17 cellular contexts compared by ENCODE assay signal in genomic region chr5:157747766-157748700, GRCh38. TPM values are rescaled to one million over a fixed set of nuclear protein-coding genes. Genes with fewer than 3 reads are reported as not detected.
DNase-seq lines count a peak whose midpoint lies in the region; ATAC-seq, FAIRE-seq and TF ChIP-seq lines count a peak whose summit lies in the region.
"Had no signal": no experiment of that assay in that cellular context is flagged by ENCODE, and none has a peak within 500 bp of the region (broad histone marks: within the 10 kb centered on the region; RNA-seq: fewer than 3 reads in every experiment).

No MANE protein-coding gene starts in this region.

- peaks cover 22 to 26% of the 10 kb centered on the region in 2 experiments; a peak in 4 of 5 replicates for H3K4me1 ChIP-seq in K562 (replicated peaks in 1 of 2; ENCODE audit: control insufficient read depth in 2 of 2, insufficient read depth in 2 of 2, low read length in 2 of 2)
- H3K4me1 ChIP-seq in osteoblast (ENCODE audit: insufficient read depth, low read length): peaks cover 40% of the 10 kb centered on the region
- H3K4me1 ChIP-seq in HAP-1: peaks cover 14% of the 10 kb centered on the region

- H3K27me3 ChIP-seq in K562 (ENCODE audit: control insufficient read depth in 2 of 2, insufficient read depth in 2 of 2, low read length in 2 of 2) (no peaks in the 10 kb centered on the region), osteoblast (ENCODE audit: insufficient read depth, low read length) (no peaks in the 10 kb centered on the region), HAP-1 (ENCODE audit: low read depth) (no peaks in the 10 kb centered on the region; the same call in 1 of the 2 replicates)
- H3K27me3 ChIP-seq: Peyer's patch, transverse colon had no signal

- CTCF ChIA-PET in K562 (lab: Yijun Ruan, JAX; ENCODE audit: low intra/inter-chr PET ratio): no interaction called here

- no TSS peak for BruUV-seq in K562 (replicated peaks; lab: Mats Ljungman, UMichigan)

- no peak for TF ChIP-seq CTCF in K562 (IDR thresholded peaks at IDR 0.05 in 2 of 3, conservative IDR thresholded peaks at IDR 0.05 in 1 of 3; ENCODE audit: insufficient read depth in 2 of 3, low read depth in 1 of 3, low read length in 3 of 3)
- TF ChIP-seq CTCF in osteoblast (IDR thresholded peaks at IDR 0.05; ENCODE audit: extremely low read depth, low read depth, low read length): no peak
- TF ChIP-seq CTCF in GM10266 (IDR thresholded peaks at IDR 0.05; ENCODE audit: control insufficient read depth, insufficient read depth, low read depth, missing control alignments): no peak

- peaks cover 8% of the 10 kb centered on the region; the same call in 1 of the 3 replicates for H3K36me3 ChIP-seq in K562 (ENCODE audit: control insufficient read depth, insufficient read depth, low read length)
- peaks cover 5% of the 10 kb centered on the region for H3K36me3 ChIP-seq in osteoblast (ENCODE audit: insufficient read depth, low read length)
- H3K36me3 ChIP-seq in HAP-1 (replicated peaks): peaks cover 12% of the 10 kb centered on the region

- no peak for TF ChIP-seq RAD21 in K562 (CRISPR knock-in tag; conservative IDR thresholded peaks at IDR 0.05 in 1 of 2, IDR thresholded peaks at IDR 0.05 in 1 of 2)

- DNase-seq in activated CD4-positive, CD25-positive, alpha-beta regulatory T cell (lab: John Stamatoyannopoulos, UW): no peak
- DNase-seq in NCI-H69 (lab: John Stamatoyannopoulos, UW) (peak; percentile 60), K562 (ENCODE audit: extremely low read depth in 1 of 4, low spot score in 3 of 4) (no peak), osteoblast (ENCODE audit: insufficient read length, low spot score, missing footprints) (no peak), NCI-H2227 treated with DMSO at 0.1 percent for 48 hours (lab: John Stamatoyannopoulos, UW) (no peak), HAP-1 (ENCODE audit: low spot score in 2 of 2) (no peak), GM10266 (ENCODE audit: extremely low spot score) (no peak)
- DNase-seq: DMS79, NCI-H2029 treated with DMSO at 0.1 percent for 48 hours, NCI-H748 treated with DMSO at 0.1 percent for 48 hours, Peyer's patch, SW 1271, transverse colon, WERI-Rb-1 had no signal

- no peaks in the 10 kb centered on the region for H3K9me1 ChIP-seq in K562 (ENCODE audit: control insufficient read depth, insufficient read depth, low read length)

- ATAC-seq in activated CD4-positive, CD25-positive, alpha-beta regulatory T cell treated with anti-CD3 and anti-CD28 coated beads, Interleukin-2, amount 50 U/mL, for 24 hours: peak; percentile 18 to 24
- ATAC-seq in K562: no peak

- TF ChIP-seq EP300 in K562 (IDR thresholded peaks at IDR 0.05; ENCODE audit: low read length): no peak

- H3K4me2 ChIP-seq in K562 (ENCODE audit: insufficient read depth, low read length): no peak overlapping the region
- H3K4me2 ChIP-seq in osteoblast (ENCODE audit: insufficient read depth, low read length): peak overlapping the region; percentile 42

- POLR2A ChIA-PET in K562 (lab: Yijun Ruan, JAX): no interaction called here

- in situ Hi-C loops in K562 (cut with MboI): no loop called here
- in situ Hi-C loops in HAP-1 (cut with MboI; ENCODE audit: low sequenced_read_pairs): no loop called here

- H3K27ac ChIP-seq in K562 (ENCODE audit: extremely low read depth, low read depth, low read length): no peak overlapping the region
- peak overlapping the region; percentile 91 for H3K27ac ChIP-seq in osteoblast (ENCODE audit: low read depth, low read length)
- H3K27ac ChIP-seq: 22Rv1, Peyer's patch, transverse colon, WERI-Rb-1 had no signal

- H3K79me2 ChIP-seq in K562 (ENCODE audit: control insufficient read depth, insufficient read depth, low read length): peaks cover 13% of the 10 kb centered on the region; the same call in 1 of the 3 replicates
- peaks cover 46% of the 10 kb centered on the region for H3K79me2 ChIP-seq in osteoblast (ENCODE audit: insufficient read depth, low read length)

- 71% methylated on average over 8 of the region's 8 CpGs for WGBS in K562 (ENCODE audit: insufficient coverage, low coverage, missing lambda C conversion rate)

- H3K4me3 ChIP-seq in K562: no peak overlapping the region
- no peak overlapping the region for H3K4me3 ChIP-seq in osteoblast (ENCODE audit: insufficient read depth, low read length)
- no peak overlapping the region for H3K4me3 ChIP-seq in HAP-1
- H3K4me3 ChIP-seq: Peyer's patch, transverse colon had no signal

- H3K9me3 ChIP-seq in K562 (replicated peaks; ENCODE audit: control insufficient read depth, insufficient read depth, low read depth, low read length): no peaks in the 10 kb centered on the region
- no peaks in the 10 kb centered on the region for H3K9me3 ChIP-seq in osteoblast (ENCODE audit: low read depth, low read length)
- H3K9me3 ChIP-seq in HAP-1: no peaks in the 10 kb centered on the region
- H3K9me3 ChIP-seq: Peyer's patch, transverse colon had no signal

- H3K9ac ChIP-seq in K562 (ENCODE audit: insufficient read depth in 1 of 2, low read depth in 2 of 2, low read length in 2 of 2): no peak overlapping the region

- intact Hi-C loops in K562 (cut with micrococcal nuclease): loop anchor here (10.0 kb wide), 2 partner anchors 603 to 1357 kb away; partner anchors contain the start of gene MED7

- peak; percentile 15 for FAIRE-seq in K562 (lab: Jason Lieb, UNC)
- FAIRE-seq: colon had no signal

- no peak for TF ChIP-seq POLR2A in K562 (conservative IDR thresholded peaks at IDR 0.05)

- H4K20me1 ChIP-seq in K562 (replicated peaks; ENCODE audit: control insufficient read depth, insufficient read depth, low read length): no peaks in the 10 kb centered on the region
- no peaks in the 10 kb centered on the region for H4K20me1 ChIP-seq in osteoblast (ENCODE audit: insufficient read depth, low read length)

- H2AFZ ChIP-seq in K562 (ENCODE audit: low read depth, low read length): no peak overlapping the region
- peak overlapping the region; percentile 59 for H2AFZ ChIP-seq in osteoblast (ENCODE audit: low read length)

TF ChIP-seq in K562, 482 proteins besides CTCF, POLR2A, EP300 and RAD21 (continues in another document):
- TF ChIP-seq MIER1 (IDR thresholded peaks at IDR 0.05; ENCODE audit: low read depth) (no peak), SRSF3 (IDR thresholded peaks at IDR 0.05; ENCODE audit: insufficient read depth, low read length) (no peak), PTRF (tag; IDR thresholded peaks at IDR 0.05) (0 out of 2 replicates have a peak, but pooled peaks have one; percentile 15), POLR3A (IDR thresholded peaks at IDR 0.05; ENCODE audit: borderline replicate concordance, extremely low read depth, insufficient read depth, insufficient read length) (no peak)
- TF ChIP-seq, protein P1, sequence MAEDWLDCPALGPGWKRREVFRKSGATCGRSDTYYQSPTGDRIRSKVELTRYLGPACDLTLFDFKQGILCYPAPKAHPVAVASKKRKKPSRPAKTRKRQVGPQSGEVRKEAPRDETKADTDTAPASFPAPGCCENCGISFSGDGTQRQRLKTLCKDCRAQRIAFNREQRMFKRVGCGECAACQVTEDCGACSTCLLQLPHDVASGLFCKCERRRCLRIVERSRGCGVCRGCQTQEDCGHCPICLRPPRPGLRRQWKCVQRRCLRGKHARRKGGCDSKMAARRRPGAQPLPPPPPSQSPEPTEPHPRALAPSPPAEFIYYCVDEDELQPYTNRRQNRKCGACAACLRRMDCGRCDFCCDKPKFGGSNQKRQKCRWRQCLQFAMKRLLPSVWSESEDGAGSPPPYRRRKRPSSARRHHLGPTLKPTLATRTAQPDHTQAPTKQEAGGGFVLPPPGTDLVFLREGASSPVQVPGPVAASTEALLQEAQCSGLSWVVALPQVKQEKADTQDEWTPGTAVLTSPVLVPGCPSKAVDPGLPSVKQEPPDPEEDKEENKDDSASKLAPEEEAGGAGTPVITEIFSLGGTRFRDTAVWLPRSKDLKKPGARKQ (CRISPR knock-in tag; IDR thresholded peaks at IDR 0.05): no peak

RNA-seq across cellular contexts. Expression of gene LSM11, which starts 4.5 kb away (rescaled TPM):
- total RNA-seq in K562 (2011; cell fraction: chromatin; rRNA removed; ENCODE audit: low replicate concordance): 4.0 and 5.9 TPM in 2 replicates
- 3.3 and 3.8 TPM in 2 replicates for total RNA-seq in K562 (2011; cell fraction: nucleolus; rRNA removed)
- 5.4 and 9.9 TPM in 2 replicates for total RNA-seq in K562 (2011; cell fraction: nucleoplasm; rRNA removed)
- total RNA-seq in K562 (2014; rRNA removed) (4.3 and 4.7 TPM in 2 replicates), K562 (2014; rRNA removed; fragmentation: Illumina TruSeq; extraction: Trizol) (6.3 and 8.2 TPM in 2 replicates), K562 (2015; rRNA removed; fragmentation: Illumina TruSeq; extraction: Trizol) (4.8 and 5.1 TPM in 2 replicates), K562 (2021) (6.2 and 6.7 TPM in 2 replicates), osteoblast (4.4 and 4.7 TPM in 2 replicates)
- polyA plus RNA-seq in K562 (2011; rRNA removed) (7.5 and 9.4 TPM in 2 replicates), K562 (2014; fragmentation: Illumina TruSeq; extraction: Trizol) (4.7 and 5.0 TPM in 2 replicates), K562 (2014; fragmentation: Nextera tagmentation; extraction: Ambion mirVana) (1 to 10 TPM; 1.8 to 2.6 TPM), K562 (2014; rRNA removed) (4.3 and 4.6 TPM in 2 replicates)
- polyA plus RNA-seq in K562 (2011; cell fraction: cytosol; rRNA removed): 2.4 and 4.5 TPM in 2 replicates
- polyA plus RNA-seq in K562 (2011; cell fraction: nucleus; rRNA removed): 5.6 and 7.6 TPM in 2 replicates
- 2.8 and 3.9 TPM in 2 replicates for polyA plus RNA-seq in K562 (2012)
- 13.6 and 13.9 TPM in 2 replicates for polyA minus RNA-seq in K562 (2011; rRNA and poly(A)+ RNA removed)
- polyA minus RNA-seq in K562 (2011; cell fraction: cytosol; rRNA and poly(A)+ RNA removed): 4.3 and 4.5 TPM in 2 replicates
- polyA minus RNA-seq in K562 (2011; cell fraction: nucleus; rRNA and poly(A)+ RNA removed): 2.3 and 3.7 TPM in 2 replicates

RNA-seq across cellular contexts. Expression of gene THG1L, which starts 16.8 kb away (rescaled TPM):
- 14.2 and 22.0 TPM in 2 replicates for total RNA-seq in K562 (2011; cell fraction: chromatin; rRNA removed; ENCODE audit: low replicate concordance)
- 12.5 and 13.0 TPM in 2 replicates for total RNA-seq in K562 (2011; cell fraction: nucleolus; rRNA removed)
- 12.8 and 14.4 TPM in 2 replicates for total RNA-seq in K562 (2011; cell fraction: nucleoplasm; rRNA removed)
- total RNA-seq in K562 (2014; rRNA removed) (24.8 and 32.7 TPM in 2 replicates), K562 (2014; rRNA removed; fragmentation: Illumina TruSeq; extraction: Trizol) (27.8 and 31.7 TPM in 2 replicates), K562 (2015; rRNA removed; fragmentation: Illumina TruSeq; extraction: Trizol) (23.0 and 28.0 TPM in 2 replicates), K562 (2021) (21.8 and 22.4 TPM in 2 replicates), osteoblast (27.9 and 30.6 TPM in 2 replicates)
- polyA plus RNA-seq in K562 (2011; rRNA removed) (24.7 and 31.6 TPM in 2 replicates), K562 (2014; fragmentation: Illumina TruSeq; extraction: Trizol) (25.9 and 27.5 TPM in 2 replicates), K562 (2014; fragmentation: Nextera tagmentation; extraction: Ambion mirVana) (10 to 100 TPM; 26.5 to 40.7 TPM), K562 (2014; rRNA removed) (35.3 and 38.1 TPM in 2 replicates)
- 14.1 and 18.6 TPM in 2 replicates for polyA plus RNA-seq in K562 (2011; cell fraction: cytosol; rRNA removed)
- polyA plus RNA-seq in K562 (2011; cell fraction: nucleus; rRNA removed): 11.9 and 12.1 TPM in 2 replicates
- polyA plus RNA-seq in K562 (2012): 26.3 and 26.8 TPM in 2 replicates
- polyA minus RNA-seq in K562 (2011; rRNA and poly(A)+ RNA removed): 46.1 and 48.1 TPM in 2 replicates
- 19.7 and 23.8 TPM in 2 replicates for polyA minus RNA-seq in K562 (2011; cell fraction: cytosol; rRNA and poly(A)+ RNA removed)
- 8.9 and 11.0 TPM in 2 replicates for polyA minus RNA-seq in K562 (2011; cell fraction: nucleus; rRNA and poly(A)+ RNA removed)
